Comparison of ENCODE assay signal across 8 cellular contexts in genomic region chr10:62050941-62051433, GRCh38.
A peak's percentile ranks its signal among the peaks of the same experiment; 100 is the strongest.
DNase-seq lines count a peak whose midpoint lies in the region; ATAC-seq and TF ChIP-seq lines count a peak whose summit lies in the region.

No MANE protein-coding gene starts in this region.

- H2BK15ac ChIP-seq in neuronal stem cell (ENCODE audit: low read length) = no peak overlapping the region

- 10 to 32% methylated on average over 8 of the region's 8 CpGs for WGBS in esophagus, 2 donors
- no CpG with 5 or more reads among the region's 8 CpGs for WGBS in neuronal stem cell (ENCODE audit: extremely low coverage in 2 of 2, insufficient read length in 2 of 2, insufficient replicate concordance in 1 of 2), 2 donors
- 12% methylated on average over 8 of the region's 8 CpGs for WGBS in suprapubic skin

- CTCF ChIA-PET in activated CD8-positive, alpha-beta memory T cell treated with anti-CD3 and anti-CD28 coated beads, Interleukin-2, amount 10 ng/mL, durations not matched to agents 7 days and 5 days (lab: Charles Lee) = interaction anchor here (1.2 to 5.9 kb wide), 8 partner anchors 9 to 193 kb away, joined by 3 to 50 read pairs (median 14); partner anchors contain the start of gene ARID5B

- H2BK5ac ChIP-seq in neuronal stem cell (ENCODE audit: low read length) = no peak overlapping the region

- peaks cover 59 to 88% (median 78%) of the 10 kb centered on the region in 3 donors for H3K4me1 Mint-ChIP-seq in IgD-negative memory B cell
- peaks cover 93% of the 10 kb centered on the region for H3K4me1 Mint-ChIP-seq in activated CD8-positive, alpha-beta memory T cell treated with anti-CD3 and anti-CD28 coated beads, Interleukin-2, amount 10 ng/mL, durations not matched to agents 7 days and 5 days

- ATAC-seq in GM21381 (IDR thresholded peaks at IDR 0.05; ENCODE audit: unreplicated experiment) = peak; percentile 39
- peak; percentile 60 for ATAC-seq in activated CD8-positive, alpha-beta memory T cell treated with anti-CD3 and anti-CD28 coated beads, Interleukin-2, amount 10 ng/mL, durations not matched to agents 7 days and 5 days

- peak overlapping the region; percentile 29 to 70 for H3K4me3 ChIP-seq in esophagus (ENCODE audit: low read depth in 1 of 2, low read length in 2 of 2)
- peak overlapping the region in 1 of 2 donors; percentile 48 for H3K4me3 ChIP-seq in neuronal stem cell (ENCODE audit: low read length in 2 of 2)
- H3K4me3 ChIP-seq in suprapubic skin = peak overlapping the region; percentile 68

- H2AK5ac ChIP-seq in neuronal stem cell (ENCODE audit: low read depth, low read length) = no peak overlapping the region

- no peak overlapping the region for H3K14ac ChIP-seq in neuronal stem cell (ENCODE audit: low read length)

- H3K27ac ChIP-seq in esophagus (ENCODE audit: low read depth in 2 of 2, low read length in 1 of 2) = peak overlapping the region; percentile 60 to 67
- no peak overlapping the region for H3K27ac ChIP-seq in neuronal stem cell (replicated peaks; ENCODE audit: low read length)
- peak overlapping the region; percentile 97 for H3K27ac ChIP-seq in suprapubic skin

- H3K4me2 ChIP-seq in neuronal stem cell (ENCODE audit: insufficient read depth, low read length, poor library complexity, severe bottlenecking) = no peak overlapping the region

- H3K36me3 Mint-ChIP-seq in IgD-negative memory B cell = peaks cover 18% of the 10 kb centered on the region
- H3K36me3 Mint-ChIP-seq in activated CD8-positive, alpha-beta memory T cell treated with anti-CD3 and anti-CD28 coated beads, Interleukin-2, amount 10 ng/mL, durations not matched to agents 7 days and 5 days = peaks cover 63% of the 10 kb centered on the region

- H3K23ac ChIP-seq in neuronal stem cell (ENCODE audit: low read depth, low read length, poor library complexity) = no peak overlapping the region

- peaks cover 0 to 3% (median 1%) of the 10 kb centered on the region in 3 donors for H3K9me3 Mint-ChIP-seq in IgD-negative memory B cell
- no peaks in the 10 kb centered on the region for H3K9me3 Mint-ChIP-seq in activated CD8-positive, alpha-beta memory T cell treated with anti-CD3 and anti-CD28 coated beads, Interleukin-2, amount 10 ng/mL, durations not matched to agents 7 days and 5 days (ENCODE audit: low read depth)

- H2AFZ ChIP-seq in neuronal stem cell (ENCODE audit: low read length) = peak overlapping the region; percentile 45

- H3K4me1 ChIP-seq in esophagus (ENCODE audit: control insufficient read depth in 2 of 2, insufficient read depth in 2 of 2, low read length in 1 of 2) = peaks cover 0 to 13% of the 10 kb centered on the region in 2 donors
- H3K4me1 ChIP-seq in neuronal stem cell (ENCODE audit: control insufficient read depth in 2 of 2, insufficient read depth in 1 of 2, low read depth in 1 of 2, low read length in 2 of 2) = peaks cover 10 to 35% of the 10 kb centered on the region in 2 donors
- peaks cover 77% of the 10 kb centered on the region for H3K4me1 ChIP-seq in suprapubic skin

- DNase-seq in CD1c-positive myeloid dendritic cell (ENCODE audit: extremely low spot score) (peak; percentile 93), neuronal stem cell (ENCODE audit: low spot score) (no peak), suprapubic skin (ENCODE audit: low spot score in 2 of 2) (peak; percentile 83 to 88), NCI-H128 (lab: John Stamatoyannopoulos, UW; ENCODE audit: unreplicated experiment) (no peak)
- DNase-seq in activated CD8-positive, alpha-beta memory T cell treated with anti-CD3 and anti-CD28 coated beads, Interleukin-2, amount 10 ng/mL, durations not matched to agents 7 days and 5 days = peak; percentile 92

- peak in 1 of 2 donors; percentile 86 for TF ChIP-seq POLR2A in suprapubic skin (IDR thresholded peaks at IDR 0.05)

- H3K27me3 Mint-ChIP-seq in IgD-negative memory B cell = no peaks in the 10 kb centered on the region
- H3K27me3 Mint-ChIP-seq in activated CD8-positive, alpha-beta memory T cell treated with anti-CD3 and anti-CD28 coated beads, Interleukin-2, amount 10 ng/mL, durations not matched to agents 7 days and 5 days = no peaks in the 10 kb centered on the region

- no peak overlapping the region for H3K9ac ChIP-seq in neuronal stem cell (ENCODE audit: low read depth, low read length, poor library complexity)

- no peak for TF ChIP-seq CTCF in suprapubic skin (IDR thresholded peaks at IDR 0.05)

- peak overlapping the region; percentile 81 to 98 (median 96) for H3K27ac Mint-ChIP-seq in IgD-negative memory B cell
- H3K27ac Mint-ChIP-seq in activated CD8-positive, alpha-beta memory T cell treated with anti-CD3 and anti-CD28 coated beads, Interleukin-2, amount 10 ng/mL, durations not matched to agents 7 days and 5 days = peak overlapping the region; percentile 99

- H4K8ac ChIP-seq in neuronal stem cell (ENCODE audit: low read depth, low read length) = no peak overlapping the region

- H2BK12ac ChIP-seq in neuronal stem cell (ENCODE audit: low read length) = no peak overlapping the region

- H4K91ac ChIP-seq in neuronal stem cell (ENCODE audit: low read depth, low read length, poor library complexity) = no peak overlapping the region

- no peak overlapping the region for H3K18ac ChIP-seq in neuronal stem cell (ENCODE audit: low read length)

- no peaks in the 10 kb centered on the region for H3K27me3 ChIP-seq in esophagus (ENCODE audit: control insufficient read depth in 1 of 2, insufficient read depth in 2 of 2, low read length in 2 of 2)
- H3K27me3 ChIP-seq in neuronal stem cell (ENCODE audit: control insufficient read depth in 3 of 3, insufficient read depth in 3 of 3, low read depth in 1 of 3, low read length in 3 of 3) = no peaks in the 10 kb centered on the region
- no peaks in the 10 kb centered on the region for H3K27me3 ChIP-seq in suprapubic skin

- peaks cover 4 to 7% of the 10 kb centered on the region in 2 donors for H3K36me3 ChIP-seq in esophagus (ENCODE audit: control insufficient read depth in 2 of 2, insufficient read depth in 2 of 2, low read length in 1 of 2)
- peaks cover 0 to 21% of the 10 kb centered on the region in 2 donors for H3K36me3 ChIP-seq in neuronal stem cell (replicated peaks in 1 of 2; ENCODE audit: control insufficient read depth in 2 of 2, insufficient read depth in 2 of 2, low read length in 2 of 2)
- H3K36me3 ChIP-seq in suprapubic skin = peaks cover 15% of the 10 kb centered on the region

- H3K4me3 Mint-ChIP-seq in IgD-negative memory B cell = peak overlapping the region; percentile 80 to 96 (median 94)
- H3K4me3 Mint-ChIP-seq in activated CD8-positive, alpha-beta memory T cell treated with anti-CD3 and anti-CD28 coated beads, Interleukin-2, amount 10 ng/mL, durations not matched to agents 7 days and 5 days = peak overlapping the region; percentile 83

- TF ChIP-seq EP300 in suprapubic skin (IDR thresholded peaks at IDR 0.05) = peak; percentile 45

- no peaks in the 10 kb centered on the region for H3K79me1 ChIP-seq in neuronal stem cell (ENCODE audit: low read depth, low read length)

- H3K4ac ChIP-seq in neuronal stem cell (ENCODE audit: low read length) = no peak overlapping the region

- H3K9me3 ChIP-seq in esophagus (ENCODE audit: control insufficient read depth in 2 of 2, insufficient read depth in 1 of 2, low read depth in 1 of 2, low read length in 1 of 2) = no peaks in the 10 kb centered on the region
- H3K9me3 ChIP-seq in neuronal stem cell (replicated peaks in 1 of 2; ENCODE audit: control insufficient read depth in 2 of 2, insufficient read depth in 1 of 2, low read depth in 1 of 2, low read length in 2 of 2) = peaks cover 0 to 9% of the 10 kb centered on the region in 2 donors
- H3K9me3 ChIP-seq in suprapubic skin = no peaks in the 10 kb centered on the region

- no peak overlapping the region for H2BK120ac ChIP-seq in neuronal stem cell (ENCODE audit: low read depth, low read length)

Comparison
In these comparisons a context has a peak if more than half of its experiments do, and no peak if none do; other contexts are left out.
1. DNase-seq: peak in CD1c-positive myeloid dendritic cell (single experiment), activated CD8-positive, alpha-beta memory T cell treated with anti-CD3 and anti-CD28 coated beads, Interleukin-2, amount 10 ng/mL, durations not matched to agents 7 days and 5 days (single experiment) and suprapubic skin (2 of 2); none in neuronal stem cell (single experiment) and NCI-H128 (single experiment).